In the genomic region with DNA sequence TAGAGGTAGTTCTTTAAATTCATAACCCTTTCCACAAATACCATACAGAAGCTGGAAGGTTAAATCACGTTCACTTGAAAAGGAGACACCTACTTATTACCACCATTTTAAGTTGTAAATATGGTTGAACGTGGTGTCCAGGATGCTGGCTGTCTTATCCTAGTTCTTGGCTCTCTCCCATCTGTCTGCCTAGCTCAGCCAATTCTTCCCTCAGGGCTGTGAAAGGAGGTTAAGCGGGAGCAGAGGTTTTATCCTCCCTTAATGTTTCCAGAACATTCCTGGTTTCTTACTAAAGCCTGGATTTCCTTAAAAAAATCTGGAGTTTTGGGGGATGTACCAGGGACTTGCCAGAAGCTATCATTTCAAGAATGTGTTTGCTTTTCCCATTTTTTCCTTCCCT, we compare ENCODE assay signal across 1 cellular context.
TF ChIP-seq lines count a peak whose summit lies in the region.

No MANE protein-coding gene starts in this region.

TF ChIP-seq in SK-N-SH treated with all-trans-retinoic acid at 6 μM for 48 hours, 23 proteins besides CTCF, POLR2A, EP300 and RAD21 (continued from another document):
- TF ChIP-seq, protein P1, sequence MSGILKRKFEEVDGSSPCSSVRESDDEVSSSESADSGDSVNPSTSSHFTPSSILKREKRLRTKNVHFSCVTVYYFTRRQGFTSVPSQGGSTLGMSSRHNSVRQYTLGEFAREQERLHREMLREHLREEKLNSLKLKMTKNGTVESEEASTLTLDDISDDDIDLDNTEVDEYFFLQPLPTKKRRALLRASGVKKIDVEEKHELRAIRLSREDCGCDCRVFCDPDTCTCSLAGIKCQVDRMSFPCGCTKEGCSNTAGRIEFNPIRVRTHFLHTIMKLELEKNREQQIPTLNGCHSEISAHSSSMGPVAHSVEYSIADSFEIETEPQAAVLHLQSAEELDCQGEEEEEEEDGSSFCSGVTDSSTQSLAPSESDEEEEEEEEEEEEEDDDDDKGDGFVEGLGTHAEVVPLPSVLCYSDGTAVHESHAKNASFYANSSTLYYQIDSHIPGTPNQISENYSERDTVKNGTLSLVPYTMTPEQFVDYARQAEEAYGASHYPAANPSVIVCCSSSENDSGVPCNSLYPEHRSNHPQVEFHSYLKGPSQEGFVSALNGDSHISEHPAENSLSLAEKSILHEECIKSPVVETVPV (CRISPR knock-in tag; IDR thresholded peaks at IDR 0.05) = no peak
- TF ChIP-seq SNAI2 (CRISPR knock-in tag; IDR thresholded peaks at IDR 0.05) = no peak
- TF ChIP-seq TCF4 (CRISPR knock-in tag; IDR thresholded peaks at IDR 0.05; ENCODE audit: borderline replicate concordance) = no peak
